ENCODE assay signal across 15 cellular contexts in the genomic region with DNA sequence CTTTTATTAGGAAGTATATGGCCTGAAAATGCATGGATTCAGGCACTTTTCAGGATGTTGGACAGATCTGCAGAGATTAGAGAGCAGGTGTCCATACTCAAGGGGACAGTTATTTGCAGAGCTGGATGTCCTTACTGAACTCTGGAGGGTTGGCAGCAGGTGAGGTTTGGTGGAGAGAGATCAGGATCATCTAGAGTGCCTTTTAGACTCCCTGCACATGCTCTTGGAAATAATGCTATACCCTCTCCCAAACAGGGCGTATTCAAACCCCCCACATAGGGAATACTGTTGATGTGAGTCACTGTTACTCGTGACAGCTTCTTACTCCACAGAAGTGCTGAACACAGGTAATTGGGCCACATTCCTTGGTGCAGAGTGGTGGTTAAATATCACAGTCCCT.
DNase-seq lines count a peak whose midpoint lies in the region; ATAC-seq, FAIRE-seq and TF ChIP-seq lines count a peak whose summit lies in the region.
"Had no signal": no experiment of that assay in that cellular context is flagged by ENCODE, and none has a peak within 500 bp of the region (broad histone marks: within the 10 kb centered on the region; RNA-seq: fewer than 3 reads in every experiment).

No MANE protein-coding gene starts in this region.

- FAIRE-seq in urothelium cell line (lab: Jason Lieb, UNC): no peak
- FAIRE-seq: A549, HepG2 had no signal

- TF ChIP-seq CTCF in left lung (IDR thresholded peaks at IDR 0.05) (no peak), coronary artery (IDR thresholded peaks at IDR 0.05) (no peak)

- DNase-seq in NCI-H2196 (lab: John Stamatoyannopoulos, UW; ENCODE audit: unreplicated experiment) (peak; percentile 2), NCI-H2196 treated with DMSO at 0.1 percent for 48 hours (lab: John Stamatoyannopoulos, UW; ENCODE audit: unreplicated experiment) (no peak), NCI-H774 (lab: John Stamatoyannopoulos, UW) (peak; percentile 0), left lung (no peak), urothelium cell line (ENCODE audit: low spot score) (peak; percentile 46), HuH-7.5 (ENCODE audit: low spot score) (no peak), DMS 273 treated with DMSO at 0.1 percent for 48 hours (lab: John Stamatoyannopoulos, UW) (no peak), coronary artery (ENCODE audit: low spot score) (no peak)
- DNase-seq: MM.1S, NCI-H1930, T-cell had no signal

- peaks cover 0 to 5% of the 10 kb centered on the region in 2 donors for H3K4me1 ChIP-seq in left lung
- H3K4me1 ChIP-seq: A549 had no signal

- H3K36me3 ChIP-seq in left lung: no peaks in the 10 kb centered on the region

- H3K27ac ChIP-seq in left lung (no peak overlapping the region), coronary artery (no peak overlapping the region)
- H3K27ac ChIP-seq: A549, SK-N-MC had no signal

- H3K4me3 ChIP-seq in left lung (no peak overlapping the region), coronary artery (no peak overlapping the region)
- H3K4me3 ChIP-seq: A549, SK-N-MC had no signal

- no peaks in the 10 kb centered on the region for H3K9me3 ChIP-seq in left lung
- H3K9me3 ChIP-seq: A549 had no signal

- intact Hi-C loops in left lung (cut with DNase I): no loop called here

- no peaks in the 10 kb centered on the region for H3K27me3 ChIP-seq in left lung

- ATAC-seq in left lung: peak; percentile 38
- ATAC-seq: A549, HepG2, Panc1, T-cell had no signal

Comparison
In these comparisons a context has a peak if more than half of its experiments do, and no peak if none do; other contexts are left out.
1. DNase-seq: peak in NCI-H2196 (single experiment), NCI-H774 (single experiment) and urothelium cell line (single experiment); none in NCI-H2196 treated with DMSO at 0.1 percent for 48 hours (single experiment), left lung (0 of 2), HuH-7.5 (single experiment), DMS 273 treated with DMSO at 0.1 percent for 48 hours (single experiment) and coronary artery (single experiment).